Comparison of ENCODE assay signal across 18 cellular contexts in genomic region chrX:17443546-17443945, GRCh38.
DNase-seq lines count a peak whose midpoint lies in the region; FAIRE-seq and TF ChIP-seq lines count a peak whose summit lies in the region.
"Had no signal": no experiment of that assay in that cellular context is flagged by ENCODE, and none has a peak within 500 bp of the region (broad histone marks: within the 10 kb centered on the region; RNA-seq: fewer than 3 reads in every experiment).

No MANE protein-coding gene starts in this region.

- H3K4me3 Mint-ChIP-seq in HFFc6: no peak overlapping the region
- H3K4me3 Mint-ChIP-seq: B cell; CD8-positive, alpha-beta T cell; H9 had no signal

- FAIRE-seq in GM19239 (lab: Jason Lieb, UNC): no peak
- FAIRE-seq: A204.1, GM12891, H1 had no signal

- no peaks in the 10 kb centered on the region for H3K4me1 ChIP-seq in mesendoderm (ENCODE audit: control insufficient read depth, low read depth, low read length)

- H2AK5ac ChIP-seq in mesendoderm (ENCODE audit: low read length): no peak overlapping the region

- H3K79me2 ChIP-seq in mesendoderm (ENCODE audit: control insufficient read depth, insufficient read depth, low read length): no peaks in the 10 kb centered on the region

- no peak overlapping the region for H3K23ac ChIP-seq in mesendoderm (ENCODE audit: low read length)

- TF ChIP-seq CTCF in AG10803 (conservative IDR thresholded peaks at IDR 0.05; ENCODE audit: low read length) (no peak), HFFc6 (IDR thresholded peaks at IDR 0.05) (no peak), fibroblast of mammary gland (conservative IDR thresholded peaks at IDR 0.05; ENCODE audit: control insufficient read depth, insufficient read depth, low read depth, low read length) (no peak)

- no peak overlapping the region for H3K4ac ChIP-seq in mesendoderm (ENCODE audit: low read depth, low read length)

- H3K4me3 ChIP-seq in AG10803 (ENCODE audit: low read length) (no peak overlapping the region), fibroblast of mammary gland (ENCODE audit: control insufficient read depth, low read depth, low read length) (no peak overlapping the region), mesendoderm (ENCODE audit: low read length) (no peak overlapping the region)
- H3K4me3 ChIP-seq: BLaER1 treated with 17β-estradiol and CSF1 and Interleukin-3, amounts not matched to agents 10 nM and 100 nM had no signal

- H3K27me3 ChIP-seq in mesendoderm (ENCODE audit: insufficient read depth, low read length, poor library complexity): no peaks in the 10 kb centered on the region

- no peaks in the 10 kb centered on the region for H3K79me1 ChIP-seq in mesendoderm (ENCODE audit: low read length)

- H3K56ac ChIP-seq in mesendoderm (ENCODE audit: low read length): no peak overlapping the region

- H3K36me3 Mint-ChIP-seq in HFFc6 (ENCODE audit: low read depth): no peaks in the 10 kb centered on the region
- H3K36me3 Mint-ChIP-seq: CD8-positive, alpha-beta T cell had no signal

- H3K9me3 Mint-ChIP-seq in HFFc6: no peaks in the 10 kb centered on the region
- H3K9me3 Mint-ChIP-seq: CD8-positive, alpha-beta T cell; H9 had no signal

- peak overlapping the region; percentile 47 for H3K18ac ChIP-seq in mesendoderm (ENCODE audit: low read length)

- no peak overlapping the region for H3K27ac ChIP-seq in mesendoderm (ENCODE audit: low read depth, low read length)
- H3K27ac ChIP-seq: BLaER1 treated with 17β-estradiol and CSF1 and Interleukin-3, amounts not matched to agents 10 nM and 100 nM had no signal

- H3K27ac Mint-ChIP-seq in HFFc6: peak overlapping the region; percentile 45; the same call in 1 of the 2 replicates
- H3K27ac Mint-ChIP-seq: B cell; CD8-positive, alpha-beta T cell; H9 had no signal

- H3K4me2 ChIP-seq in mesendoderm (ENCODE audit: low read length): no peak overlapping the region
- H3K4me2 ChIP-seq: BLaER1 treated with 17β-estradiol and CSF1 and Interleukin-3, amounts not matched to agents 10 nM and 100 nM had no signal

- no peak overlapping the region for H2BK5ac ChIP-seq in mesendoderm (ENCODE audit: low read length)

- H3K27me3 Mint-ChIP-seq in HFFc6 (ENCODE audit: insufficient read depth): peaks cover 3% of the 10 kb centered on the region; the same call in 1 of the 2 replicates
- H3K27me3 Mint-ChIP-seq: B cell had no signal

- H2BK15ac ChIP-seq in mesendoderm (replicated peaks; ENCODE audit: low read depth): no peak overlapping the region

- no peak overlapping the region for H4K5ac ChIP-seq in mesendoderm (ENCODE audit: low read length)

- no CpG with 5 or more reads among the region's 4 CpGs for WGBS in mesendoderm (ENCODE audit: extremely low coverage, insufficient coverage, low lambda C conversion rate)

- H3K36me3 ChIP-seq in mesendoderm (ENCODE audit: control insufficient read depth, insufficient read depth, low read length): no peaks in the 10 kb centered on the region
- H3K36me3 ChIP-seq: BLaER1 treated with 17β-estradiol and CSF1 and Interleukin-3, amounts not matched to agents 10 nM and 100 nM had no signal

- no peak overlapping the region for H2BK120ac ChIP-seq in mesendoderm (ENCODE audit: low read depth, low read length)

- peak; percentile 67 for DNase-seq in AG10803 (ENCODE audit: low read depth)
- DNase-seq in HFFc6: no peak
- peak; percentile 42 for DNase-seq in fibroblast of mammary gland (ENCODE audit: low read depth)
- DNase-seq in mesendoderm: no peak
- DNase-seq in GM19239 (ENCODE audit: insufficient read length, low spot score): no peak
- no peak for DNase-seq in NCI-H2029 (lab: John Stamatoyannopoulos, UW)
- DNase-seq in stimulated activated CD4-positive, alpha-beta T cell treated with anti-CD3 and anti-CD28 coated beads, Interleukin-4, amount 100 ng/mL, for 4 hours: no peak
- DNase-seq in EL: no peak
- DNase-seq: Calu3; CD8-positive, alpha-beta T cell; DMS79 treated with DMSO at 0.1 percent for 48 hours; H9; KG1 had no signal

- H4K8ac ChIP-seq in mesendoderm (ENCODE audit: low read depth, low read length): no peak overlapping the region

- H3K9ac ChIP-seq in mesendoderm (ENCODE audit: low read length): no peak overlapping the region
- H3K9ac ChIP-seq: BLaER1 treated with 17β-estradiol and CSF1 and Interleukin-3, amounts not matched to agents 10 nM and 100 nM had no signal

- H3K4me1 Mint-ChIP-seq in HFFc6 (ENCODE audit: low read depth): peaks cover 37% of the 10 kb centered on the region
- H3K4me1 Mint-ChIP-seq: B cell had no signal

Comparison
In these comparisons a context has a peak if more than half of its experiments do, and no peak if none do; other contexts are left out.
1. DNase-seq: peak in AG10803 (single experiment) and fibroblast of mammary gland (single experiment); none in HFFc6 (single experiment), mesendoderm (single experiment), GM19239 (single experiment), NCI-H2029 (single experiment), stimulated activated CD4-positive, alpha-beta T cell treated with anti-CD3 and anti-CD28 coated beads, Interleukin-4, amount 100 ng/mL, for 4 hours (0 of 2) and EL (single experiment).